In genomic region chr7:1326511-1326785, GRCh38 we compare ENCODE assay signal across 24 cellular contexts.
"Had no signal": no experiment of that assay in that cellular context is flagged by ENCODE, and none has a peak within 500 bp of the region (broad histone marks: within the 10 kb centered on the region; RNA-seq: fewer than 3 reads in every experiment).

No MANE protein-coding gene starts in this region.

- H3K27ac Mint-ChIP-seq: immature natural killer cell; nephron; progenitor cell of endocrine pancreas; stimulated activated effector memory CD8-positive, alpha-beta T cell treated with anti-CD3 and anti-CD28 coated beads, Interleukin-12 subunit alpha, Interleukin-12 subunit beta, amount 100 ng/mL, for 72 hours; type B pancreatic cell had no signal

- DNase-seq: hypothalamus; immature natural killer cell; left ventricle myocardium inferior; mammary epithelial cell; mesenchymal stem cell; occipital lobe; ovary; right cardiac atrium; stimulated activated CD4-positive, alpha-beta T cell treated with anti-CD3 and anti-CD28 coated beads, Interleukin-4, amount 100 ng/mL, for 24 hours; stimulated activated naive CD4-positive, alpha-beta T cell treated with Interleukin-2 at 50 U/mL for 16 hours; stimulated activated naive CD8-positive, alpha-beta T cell treated with anti-CD3 and anti-CD28 coated beads, Interleukin-15, amount 100 ng/mL, for 72 hours; substantia nigra had no signal

- H3K27ac ChIP-seq: left ventricle myocardium inferior, neutrophil, ovary, skin epidermis, tibial nerve, vagina had no signal

- H3K36me3 ChIP-seq: left ventricle myocardium inferior, neutrophil, ovary, tibial nerve, vagina had no signal

- H3K4me1 Mint-ChIP-seq: immature natural killer cell; naive thymus-derived CD8-positive, alpha-beta T cell; stimulated activated effector memory CD8-positive, alpha-beta T cell treated with anti-CD3 and anti-CD28 coated beads, Interleukin-12 subunit alpha, Interleukin-12 subunit beta, amount 100 ng/mL, for 72 hours; stimulated activated naive CD8-positive, alpha-beta T cell treated with anti-CD3 and anti-CD28 coated beads, Interleukin-15, amount 100 ng/mL, for 72 hours had no signal

- H3K9me3 ChIP-seq: left ventricle myocardium inferior, neutrophil, ovary, tibial nerve, vagina had no signal

- H3K27me3 ChIP-seq: vagina had no signal

- ATAC-seq: naive thymus-derived CD8-positive, alpha-beta T cell; right cardiac atrium; sciatic nerve; stimulated activated effector memory CD8-positive, alpha-beta T cell treated with anti-CD3 and anti-CD28 coated beads, Interleukin-12 subunit alpha, Interleukin-12 subunit beta, amount 100 ng/mL, for 72 hours; stimulated activated naive CD8-positive, alpha-beta T cell treated with anti-CD3 and anti-CD28 coated beads, Interleukin-15, amount 100 ng/mL, for 72 hours had no signal

- H3K36me3 Mint-ChIP-seq: immature natural killer cell; naive thymus-derived CD8-positive, alpha-beta T cell; stimulated activated effector memory CD8-positive, alpha-beta T cell treated with anti-CD3 and anti-CD28 coated beads, Interleukin-12 subunit alpha, Interleukin-12 subunit beta, amount 100 ng/mL, for 72 hours; type B pancreatic cell had no signal

- H3K4me3 ChIP-seq: left ventricle myocardium inferior, ovary, skin epidermis, tibial nerve, vagina had no signal

- H3K4me1 ChIP-seq: left ventricle myocardium inferior, vagina had no signal

- FAIRE-seq: islet of Langerhans had no signal

- H3K9me3 Mint-ChIP-seq: immature natural killer cell; naive thymus-derived CD8-positive, alpha-beta T cell; nephron; neural crest cell; stimulated activated effector memory CD8-positive, alpha-beta T cell treated with anti-CD3 and anti-CD28 coated beads, Interleukin-12 subunit alpha, Interleukin-12 subunit beta, amount 100 ng/mL, for 72 hours; stimulated activated naive CD8-positive, alpha-beta T cell treated with anti-CD3 and anti-CD28 coated beads, Interleukin-15, amount 100 ng/mL, for 72 hours; type B pancreatic cell had no signal

- H3K4me3 Mint-ChIP-seq: immature natural killer cell; naive thymus-derived CD8-positive, alpha-beta T cell; nephron; neural crest cell; stimulated activated effector memory CD8-positive, alpha-beta T cell treated with anti-CD3 and anti-CD28 coated beads, Interleukin-12 subunit alpha, Interleukin-12 subunit beta, amount 100 ng/mL, for 72 hours; stimulated activated naive CD8-positive, alpha-beta T cell treated with anti-CD3 and anti-CD28 coated beads, Interleukin-15, amount 100 ng/mL, for 72 hours; type B pancreatic cell had no signal
